Comparison of ENCODE assay signal across 18 cellular contexts in genomic region chr18:3340682-3341097, GRCh38.
DNase-seq lines count a peak whose midpoint lies in the region; ATAC-seq and TF ChIP-seq lines count a peak whose summit lies in the region.
"Had no signal": no experiment of that assay in that cellular context is flagged by ENCODE, and none has a peak within 500 bp of the region (broad histone marks: within the 10 kb centered on the region; RNA-seq: fewer than 3 reads in every experiment).

No MANE protein-coding gene starts in this region.

- H3K27ac Mint-ChIP-seq in GM23338, result peak overlapping the region; percentile 70
- H3K27ac Mint-ChIP-seq: CD8-positive, alpha-beta memory T cell; neural progenitor cell; T-helper 17 cell had no signal

- peaks cover 15% of the 10 kb centered on the region for H3K4me1 ChIP-seq in GM23338 (ENCODE audit: insufficient read depth)
- H3K4me1 ChIP-seq in osteoblast (ENCODE audit: insufficient read depth, low read length), result no peaks in the 10 kb centered on the region
- H3K4me1 ChIP-seq: gastrocnemius medialis, left ventricle myocardium inferior had no signal

- no peaks in the 10 kb centered on the region for H3F3A ChIP-seq in GM23338 (replicated peaks; ENCODE audit: low read depth)

- no peak overlapping the region for H3K27ac ChIP-seq in GM23338 (ENCODE audit: low read depth)
- no peak overlapping the region for H3K27ac ChIP-seq in osteoblast (ENCODE audit: low read depth, low read length)
- H3K27ac ChIP-seq: gastrocnemius medialis, left ventricle myocardium inferior, neural progenitor cell, tibial artery had no signal

- peak overlapping the region; percentile 3; the same call in 1 of the 2 replicates for H2AFZ ChIP-seq in GM23338
- H2AFZ ChIP-seq in osteoblast (ENCODE audit: low read length), result peak overlapping the region; percentile 9
- H2AFZ ChIP-seq: neural progenitor cell had no signal

- H3K79me2 ChIP-seq in GM23338 (replicated peaks; ENCODE audit: insufficient read depth) (no peaks in the 10 kb centered on the region), osteoblast (ENCODE audit: insufficient read depth, low read length) (no peaks in the 10 kb centered on the region)

- H4K20me1 ChIP-seq in GM23338 (replicated peaks; ENCODE audit: insufficient read depth), result no peaks in the 10 kb centered on the region
- H4K20me1 ChIP-seq in osteoblast (ENCODE audit: insufficient read depth, low read length), result no peaks in the 10 kb centered on the region

- H3K27me3 ChIP-seq in GM23338 (ENCODE audit: insufficient read depth), result no peaks in the 10 kb centered on the region
- H3K27me3 ChIP-seq in osteoblast (ENCODE audit: insufficient read depth, low read length), result no peaks in the 10 kb centered on the region
- H3K27me3 ChIP-seq: gastrocnemius medialis, MG63, neural progenitor cell, tibial artery had no signal

- TF ChIP-seq CTCF in GM23338 (conservative IDR thresholded peaks at IDR 0.05; ENCODE audit: low read depth in 2 of 2) (no peak), LNCaP clone FGC (IDR thresholded peaks at IDR 0.05; ENCODE audit: control insufficient read depth, extremely low read depth, insufficient read depth) (no peak), choroid plexus epithelial cell (conservative IDR thresholded peaks at IDR 0.05; ENCODE audit: low read depth, low read length) (no peak), osteoblast (IDR thresholded peaks at IDR 0.05; ENCODE audit: extremely low read depth, low read depth, low read length) (no peak)

- peaks cover 9% of the 10 kb centered on the region; the same call in 2 of the 3 replicates for H3K9me3 Mint-ChIP-seq in GM23338

- no peak overlapping the region for H3K4me3 ChIP-seq in GM23338
- H3K4me3 ChIP-seq in LNCaP clone FGC (ENCODE audit: low read depth, low read length), result no peak overlapping the region
- no peak overlapping the region for H3K4me3 ChIP-seq in choroid plexus epithelial cell (ENCODE audit: low read depth, low read length)
- no peak overlapping the region for H3K4me3 ChIP-seq in osteoblast (ENCODE audit: insufficient read depth, low read length)
- H3K4me3 ChIP-seq: gastrocnemius medialis, left ventricle myocardium inferior, MG63, neural progenitor cell, tibial artery had no signal

- H3K9me3 ChIP-seq in osteoblast (ENCODE audit: low read depth, low read length), result no peaks in the 10 kb centered on the region
- H3K9me3 ChIP-seq: gastrocnemius medialis, left ventricle myocardium inferior, MG63, tibial artery had no signal

- no peaks in the 10 kb centered on the region for H3K27me3 Mint-ChIP-seq in GM23338 (ENCODE audit: insufficient read depth, low read depth, poor library complexity)
- H3K27me3 Mint-ChIP-seq: CD8-positive, alpha-beta memory T cell; T-helper 17 cell had no signal

- intact Hi-C loops in posterior vena cava (cut with DNase I), result no loop called here

- peak overlapping the region; percentile 3; the same call in 1 of the 2 replicates for H3K4me2 ChIP-seq in GM23338
- no peak overlapping the region for H3K4me2 ChIP-seq in osteoblast (ENCODE audit: insufficient read depth, low read length)
- H3K4me2 ChIP-seq: neural progenitor cell had no signal

- H3K9me2 ChIP-seq in GM23338 (ENCODE audit: insufficient read depth), result no peaks in the 10 kb centered on the region

- DNase-seq in GM23338 (ENCODE audit: low spot score) (no peak), LNCaP clone FGC (ENCODE audit: low read depth) (peak; percentile 77), choroid plexus epithelial cell (ENCODE audit: low read depth) (peak; percentile 19), osteoblast (ENCODE audit: insufficient read length, low spot score, missing footprints) (no peak), posterior vena cava (ENCODE audit: low spot score) (no peak), SKM-1 treated with dmso at 0.1 percent for 144 hours (lab: John Stamatoyannopoulos, UW; ENCODE audit: unreplicated experiment) (no peak), OCI-M2 (lab: John Stamatoyannopoulos, UW; ENCODE audit: unreplicated experiment) (no peak)
- DNase-seq: activated CD4-positive, alpha-beta T cell treated with anti-CD3 and anti-CD28 coated beads, Interleukin-2, amount 50 U/mL, for 1 hour; CD8-positive, alpha-beta memory T cell; effector CD8-positive, alpha-beta T cell; gastrocnemius medialis; left ventricle myocardium inferior; MG63; stimulated activated CD4-positive, alpha-beta T cell treated with anti-CD3 and anti-CD28 coated beads, Interleukin-12 subunit alpha, Interleukin-12 subunit beta, amount 100 ng/mL, for 4 hours; T-helper 17 cell; tibial artery had no signal

- H3K4me1 Mint-ChIP-seq in GM23338, result peaks cover 14% of the 10 kb centered on the region; the same call in 2 of the 3 replicates

- H3K4me3 Mint-ChIP-seq in GM23338, result no peak overlapping the region
- H3K4me3 Mint-ChIP-seq: CD8-positive, alpha-beta memory T cell; neural progenitor cell; T-helper 17 cell had no signal

- no peak for ATAC-seq in GM23338
- ATAC-seq: gastrocnemius medialis, Panc1 had no signal

- H3K36me3 Mint-ChIP-seq in GM23338 (ENCODE audit: low read depth), result peaks cover 7% of the 10 kb centered on the region; the same call in 1 of the 3 replicates
- H3K36me3 Mint-ChIP-seq: neural progenitor cell had no signal

- no peaks in the 10 kb centered on the region for H3K36me3 ChIP-seq in GM23338 (ENCODE audit: insufficient read depth)
- no peaks in the 10 kb centered on the region for H3K36me3 ChIP-seq in osteoblast (ENCODE audit: insufficient read depth, low read length)
- H3K36me3 ChIP-seq: gastrocnemius medialis, left ventricle myocardium inferior, MG63, neural progenitor cell, tibial artery had no signal

TF ChIP-seq in GM23338, 12 proteins besides CTCF, POLR2A, EP300 and RAD21:
- no peak for TF ChIP-seq POLR2AphosphoS5 (IDR thresholded peaks at IDR 0.05; ENCODE audit: low read depth)

Comparison
In these comparisons a context has a peak if more than half of its experiments do, and no peak if none do; other contexts are left out.
1. DNase-seq: peak in LNCaP clone FGC (single experiment) and choroid plexus epithelial cell (single experiment); none in GM23338 (single experiment), osteoblast (single experiment), posterior vena cava (single experiment), SKM-1 treated with dmso at 0.1 percent for 144 hours (single experiment) and OCI-M2 (single experiment).